In genomic region chr10:100006241-100006886, GRCh38 we compare ENCODE assay signal across 8 cellular contexts. TPM values are rescaled to one million over a fixed set of nuclear protein-coding genes. Genes with fewer than 3 reads are reported as not detected.
A peak's percentile ranks its signal among the peaks of the same experiment; 100 is the strongest.
DNase-seq lines count a peak whose midpoint lies in the region; ATAC-seq, FAIRE-seq and TF ChIP-seq lines count a peak whose summit lies in the region.

No MANE protein-coding gene starts in this region.

- no peak for ATAC-seq in GM21529 (IDR thresholded peaks at IDR 0.05; ENCODE audit: unreplicated experiment)

- intact Hi-C loops in activated CD4-positive, alpha-beta T cell treated with anti-CD3 and anti-CD28 coated beads, Interleukin-2, amount 10 ng/mL, durations not matched to agents 24 days and 14 days (cut with micrococcal nuclease): loop anchor here (1.0 kb wide), 1 partner anchor 160 kb away; no protein-coding TSS in a partner anchor
- intact Hi-C loops in esophagus muscularis mucosa (cut with DNase I) (no loop called here), sigmoid colon (cut with DNase I) (no loop called here)

- H3K4me3 Mint-ChIP-seq in activated CD4-positive, alpha-beta T cell treated with anti-CD3 and anti-CD28 coated beads, Interleukin-2, amount 10 ng/mL, durations not matched to agents 24 days and 14 days: peak overlapping the region; percentile 42

- H3K36me3 ChIP-seq in Peyer's patch (no peaks in the 10 kb centered on the region), esophagus muscularis mucosa (no peaks in the 10 kb centered on the region), sigmoid colon (no peaks in the 10 kb centered on the region), BE2C (no peaks in the 10 kb centered on the region)

- FAIRE-seq in frontal cortex (lab: Jason Lieb, UNC): no peak

- TF ChIP-seq CTCF in Peyer's patch (IDR thresholded peaks at IDR 0.05) (no peak), esophagus muscularis mucosa (IDR thresholded peaks at IDR 0.05) (no peak), sigmoid colon (IDR thresholded peaks at IDR 0.05) (no peak), BE2C (IDR thresholded peaks at IDR 0.05; ENCODE audit: low read depth, low read length) (no peak)

- no peaks in the 10 kb centered on the region for H3K9me3 Mint-ChIP-seq in activated CD4-positive, alpha-beta T cell treated with anti-CD3 and anti-CD28 coated beads, Interleukin-2, amount 10 ng/mL, durations not matched to agents 24 days and 14 days

- TF ChIP-seq EP300 in esophagus muscularis mucosa (IDR thresholded peaks at IDR 0.05) (no peak), sigmoid colon (IDR thresholded peaks at IDR 0.05) (no peak)

- H3K9me3 ChIP-seq in Peyer's patch (no peaks in the 10 kb centered on the region), esophagus muscularis mucosa (no peaks in the 10 kb centered on the region), sigmoid colon (no peaks in the 10 kb centered on the region), BE2C (no peaks in the 10 kb centered on the region)

- peaks cover 37% of the 10 kb centered on the region for H3K4me1 Mint-ChIP-seq in activated CD4-positive, alpha-beta T cell treated with anti-CD3 and anti-CD28 coated beads, Interleukin-2, amount 10 ng/mL, durations not matched to agents 24 days and 14 days

- no peaks in the 10 kb centered on the region for H3K36me3 Mint-ChIP-seq in activated CD4-positive, alpha-beta T cell treated with anti-CD3 and anti-CD28 coated beads, Interleukin-2, amount 10 ng/mL, durations not matched to agents 24 days and 14 days (ENCODE audit: low read depth)

- H3K4me1 ChIP-seq in Peyer's patch: peaks cover 0 to 33% (median 5%) of the 10 kb centered on the region in 4 donors
- H3K4me1 ChIP-seq in esophagus muscularis mucosa: peaks cover 43 to 84% (median 73%) of the 10 kb centered on the region in 4 donors
- peaks cover 0 to 70% (median 57%) of the 10 kb centered on the region in 4 donors for H3K4me1 ChIP-seq in sigmoid colon
- H3K4me1 ChIP-seq in BE2C: peaks cover 8% of the 10 kb centered on the region

- H3K4me3 ChIP-seq in Peyer's patch (no peak overlapping the region), esophagus muscularis mucosa (peak overlapping the region in 1 of 4 donors; percentile 17), sigmoid colon (peak overlapping the region in 1 of 4 donors; percentile 9), BE2C (ENCODE audit: low read depth, low read length) (no peak overlapping the region)

- TF ChIP-seq POLR2A in Peyer's patch (IDR thresholded peaks at IDR 0.05) (no peak), esophagus muscularis mucosa (IDR thresholded peaks at IDR 0.05; ENCODE audit: low read depth) (no peak), sigmoid colon (IDR thresholded peaks at IDR 0.05) (no peak)

- H3K27me3 Mint-ChIP-seq in activated CD4-positive, alpha-beta T cell treated with anti-CD3 and anti-CD28 coated beads, Interleukin-2, amount 10 ng/mL, durations not matched to agents 24 days and 14 days: peaks cover 27% of the 10 kb centered on the region

- H3K27ac Mint-ChIP-seq in activated CD4-positive, alpha-beta T cell treated with anti-CD3 and anti-CD28 coated beads, Interleukin-2, amount 10 ng/mL, durations not matched to agents 24 days and 14 days: peak overlapping the region; percentile 22

- H3K27me3 ChIP-seq in Peyer's patch (no peaks in the 10 kb centered on the region), esophagus muscularis mucosa (no peaks in the 10 kb centered on the region), sigmoid colon (no peaks in the 10 kb centered on the region), BE2C (no peaks in the 10 kb centered on the region)

- WGBS in esophagus muscularis mucosa: 20% methylated on average over 4 of the region's 4 CpGs
- WGBS in sigmoid colon, 2 donors: 52 to 62% methylated on average over 4 of the region's 4 CpGs

- H3K27ac ChIP-seq in Peyer's patch (peak overlapping the region; percentile 1 to 72 (median 44)), esophagus muscularis mucosa (replicated peaks in 1 of 4) (peak overlapping the region; percentile 85 to 90 (median 90)), sigmoid colon (peak overlapping the region; percentile 82 to 91 (median 85))

- no peak for DNase-seq in activated CD4-positive, alpha-beta T cell treated with anti-CD3 and anti-CD28 coated beads, Interleukin-2, amount 10 ng/mL, durations not matched to agents 24 days and 14 days
- no peak for DNase-seq in activated CD4-positive, alpha-beta T cell treated with anti-CD3 and anti-CD28 coated beads, Interleukin-2, amount 50 U/mL, for 1 hour
- DNase-seq in Peyer's patch: no peak
- no peak for DNase-seq in esophagus muscularis mucosa (ENCODE audit: extremely low spot score)
- DNase-seq in sigmoid colon: peak; percentile 63
- DNase-seq in frontal cortex (ENCODE audit: low spot score in 2 of 2): no peak
- no peak for DNase-seq in BE2C

RNA-seq across cellular contexts. Expression of gene DNMBP, which starts 3.4 kb away (rescaled TPM):
- total RNA-seq in activated CD4-positive, alpha-beta T cell treated with anti-CD3 and anti-CD28 coated beads, Interleukin-2, amount 10 ng/mL, durations not matched to agents 24 days and 14 days: 1.3 TPM in 2 replicates
- 10 to 100 TPM; 53.6 to 96.0 (median 69.6) TPM for total RNA-seq in Peyer's patch
- 10 to 100 TPM; 14.5 to 21.6 (median 17.4) TPM for total RNA-seq in esophagus muscularis mucosa
- 10 to 100 TPM; 15.0 to 21.6 (median 16.0) TPM for total RNA-seq in sigmoid colon
- 10 to 100 TPM; 18.6 to 21.2 (median 19.9) TPM for polyA plus RNA-seq in sigmoid colon
- 2.9 TPM for total RNA-seq in frontal cortex
- 1.8 TPM for polyA plus RNA-seq in BE2C (2012; ENCODE audit: insufficient read depth, insufficient read length, low read depth)
